Comparison of ENCODE assay signal across 22 cellular contexts in the genomic region with DNA sequence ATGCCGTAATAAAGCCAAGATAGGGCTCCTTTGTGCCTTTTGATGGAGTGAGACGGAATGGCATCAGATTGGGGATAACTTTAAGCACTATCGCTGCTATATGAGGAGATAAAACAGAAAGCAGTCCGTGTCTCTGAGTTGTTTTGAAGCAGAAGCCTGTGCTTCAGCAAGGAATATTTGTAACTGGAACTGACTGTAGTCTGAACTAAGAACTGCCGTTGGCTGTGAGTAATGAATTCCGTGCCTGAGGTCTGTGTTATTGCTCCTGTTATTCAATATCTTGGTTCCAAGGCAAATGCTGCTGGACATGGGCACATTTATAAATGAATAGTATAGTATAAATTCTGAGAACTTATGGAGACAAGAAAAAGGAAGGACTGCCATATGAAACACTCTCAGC.
DNase-seq lines count a peak whose midpoint lies in the region; ATAC-seq and TF ChIP-seq lines count a peak whose summit lies in the region.
"Had no signal": no experiment of that assay in that cellular context is flagged by ENCODE, and none has a peak within 500 bp of the region (broad histone marks: within the 10 kb centered on the region; RNA-seq: fewer than 3 reads in every experiment).

No MANE protein-coding gene starts in this region.

- H3K4me1 Mint-ChIP-seq in natural killer cell treated with Interleukin-12 subunit alpha and Interleukin-12 subunit beta and Interleukin-15 and Interleukin-18, amount 100 ng/mL, for 72 hours (ENCODE audit: low read depth in 2 of 2): no peaks in the 10 kb centered on the region
- no peaks in the 10 kb centered on the region for H3K4me1 Mint-ChIP-seq in activated naive CD8-positive, alpha-beta T cell treated with anti-CD3 and anti-CD28 coated beads for 36 hours
- H3K4me1 Mint-ChIP-seq in activated CD8-positive, alpha-beta T cell treated with anti-CD3 and anti-CD28 coated beads, Interleukin-2, amount 10 ng/mL, durations not matched to agents 7 days and 5 days (ENCODE audit: low read depth): no peaks in the 10 kb centered on the region
- H3K4me1 Mint-ChIP-seq: activated CD4-positive, alpha-beta T cell treated with anti-CD3 and anti-CD28 coated beads for 36 hours; immature natural killer cell had no signal

- POLR2A ChIA-PET in activated CD8-positive, alpha-beta T cell treated with anti-CD3 and anti-CD28 coated beads, Interleukin-2, amount 10 ng/mL, durations not matched to agents 7 days and 5 days (lab: Charles Lee): no interaction called here

- H3K4me3 Mint-ChIP-seq in natural killer cell treated with Interleukin-12 subunit alpha and Interleukin-12 subunit beta and Interleukin-15 and Interleukin-18, amount 100 ng/mL, for 72 hours: no peak overlapping the region
- H3K4me3 Mint-ChIP-seq in activated naive CD8-positive, alpha-beta T cell treated with anti-CD3 and anti-CD28 coated beads for 36 hours: no peak overlapping the region
- no peak overlapping the region for H3K4me3 Mint-ChIP-seq in activated CD8-positive, alpha-beta T cell treated with anti-CD3 and anti-CD28 coated beads, Interleukin-2, amount 10 ng/mL, durations not matched to agents 7 days and 5 days
- H3K4me3 Mint-ChIP-seq: activated CD4-positive, alpha-beta T cell treated with anti-CD3 and anti-CD28 coated beads for 36 hours; immature natural killer cell had no signal

- H3K36me3 Mint-ChIP-seq in natural killer cell treated with Interleukin-12 subunit alpha and Interleukin-12 subunit beta and Interleukin-15 and Interleukin-18, amount 100 ng/mL, for 72 hours: no peaks in the 10 kb centered on the region
- no peaks in the 10 kb centered on the region for H3K36me3 Mint-ChIP-seq in activated naive CD8-positive, alpha-beta T cell treated with anti-CD3 and anti-CD28 coated beads for 36 hours
- H3K36me3 Mint-ChIP-seq in activated CD8-positive, alpha-beta T cell treated with anti-CD3 and anti-CD28 coated beads, Interleukin-2, amount 10 ng/mL, durations not matched to agents 7 days and 5 days (ENCODE audit: low read depth): no peaks in the 10 kb centered on the region
- H3K36me3 Mint-ChIP-seq: immature natural killer cell had no signal

- no peaks in the 10 kb centered on the region for H3K27me3 ChIP-seq in fibroblast of lung (ENCODE audit: control insufficient read depth, insufficient read depth, low read length)
- H3K27me3 ChIP-seq in osteoblast (ENCODE audit: insufficient read depth, low read length): no peaks in the 10 kb centered on the region
- no peaks in the 10 kb centered on the region for H3K27me3 ChIP-seq in left ventricle myocardium inferior (ENCODE audit: low read depth)
- H3K27me3 ChIP-seq: colonic mucosa, vagina had no signal

- TF ChIP-seq CTCF in AG10803 (conservative IDR thresholded peaks at IDR 0.05; ENCODE audit: low read length) (no peak), fibroblast of lung (conservative IDR thresholded peaks at IDR 0.05 in 1 of 2, IDR thresholded peaks at IDR 0.05 in 1 of 2; ENCODE audit: low read depth in 1 of 2, low read length in 2 of 2) (no peak), osteoblast (IDR thresholded peaks at IDR 0.05; ENCODE audit: extremely low read depth, low read depth, low read length) (no peak), left ventricle myocardium inferior (IDR thresholded peaks at IDR 0.05; ENCODE audit: borderline replicate concordance) (no peak)

- H2AFZ ChIP-seq in fibroblast of lung (ENCODE audit: low read length) (peak overlapping the region; percentile 93), osteoblast (ENCODE audit: low read length) (peak overlapping the region; percentile 33)

- H3K27ac ChIP-seq in fibroblast of lung (ENCODE audit: insufficient read depth, low read length): peak overlapping the region; percentile 38
- H3K27ac ChIP-seq in osteoblast (ENCODE audit: low read depth, low read length): peak overlapping the region; percentile 91
- no peak overlapping the region for H3K27ac ChIP-seq in left ventricle myocardium inferior (replicated peaks)
- H3K27ac ChIP-seq: colonic mucosa, vagina had no signal

- no peak overlapping the region for H3K27ac Mint-ChIP-seq in natural killer cell treated with Interleukin-12 subunit alpha and Interleukin-12 subunit beta and Interleukin-15 and Interleukin-18, amount 100 ng/mL, for 72 hours
- H3K27ac Mint-ChIP-seq in activated naive CD8-positive, alpha-beta T cell treated with anti-CD3 and anti-CD28 coated beads for 36 hours: no peak overlapping the region
- no peak overlapping the region for H3K27ac Mint-ChIP-seq in activated CD8-positive, alpha-beta T cell treated with anti-CD3 and anti-CD28 coated beads, Interleukin-2, amount 10 ng/mL, durations not matched to agents 7 days and 5 days
- H3K27ac Mint-ChIP-seq: activated CD4-positive, alpha-beta T cell treated with anti-CD3 and anti-CD28 coated beads for 36 hours; immature natural killer cell had no signal

- in situ Hi-C loops in SK-MEL-5 (cut with HindIII; ENCODE audit: low pct_unique_long_range_greater_than_20kb, low sequenced_read_pairs): no loop called here

- H3K9me3 ChIP-seq in fibroblast of lung (ENCODE audit: control insufficient read depth, insufficient read depth, low read depth, low read length): no peaks in the 10 kb centered on the region
- H3K9me3 ChIP-seq in osteoblast (ENCODE audit: low read depth, low read length): no peaks in the 10 kb centered on the region
- no peaks in the 10 kb centered on the region for H3K9me3 ChIP-seq in left ventricle myocardium inferior (replicated peaks)
- H3K9me3 ChIP-seq: colonic mucosa, vagina had no signal

- H3K79me2 ChIP-seq in fibroblast of lung (ENCODE audit: control insufficient read depth, insufficient read depth, low read length) (no peaks in the 10 kb centered on the region), osteoblast (ENCODE audit: insufficient read depth, low read length) (no peaks in the 10 kb centered on the region)

- no peak for ATAC-seq in natural killer cell treated with Interleukin-12 subunit alpha and Interleukin-12 subunit beta and Interleukin-15 and Interleukin-18, amount 100 ng/mL, for 72 hours
- ATAC-seq in activated CD8-positive, alpha-beta T cell treated with anti-CD3 and anti-CD28 coated beads, Interleukin-2, amount 10 ng/mL, durations not matched to agents 7 days and 5 days: no peak
- ATAC-seq: activated CD4-positive, alpha-beta T cell treated with anti-CD3 and anti-CD28 coated beads for 36 hours had no signal

- H3K4me1 ChIP-seq in fibroblast of lung (ENCODE audit: control insufficient read depth, extremely low read depth, insufficient read depth, low read length) (no peaks in the 10 kb centered on the region), osteoblast (ENCODE audit: insufficient read depth, low read length) (peaks cover 26% of the 10 kb centered on the region), left ventricle myocardium inferior (no peaks in the 10 kb centered on the region)
- H3K4me1 ChIP-seq: colonic mucosa, vagina had no signal

- H3K4me3 ChIP-seq in AG10803 (ENCODE audit: low read length) (no peak overlapping the region), fibroblast of lung (replicated peaks in 1 of 4; ENCODE audit: control extremely low read depth in 1 of 4, insufficient read depth in 1 of 4, low read depth in 3 of 4, low read length in 4 of 4) (peak overlapping the region in 3 of 4 experiments; percentile 18 to 42 (median 36)), osteoblast (ENCODE audit: insufficient read depth, low read length) (peak overlapping the region; percentile 47), left ventricle myocardium inferior (no peak overlapping the region)
- H3K4me3 ChIP-seq: colonic mucosa, vagina had no signal

- peaks cover 8% of the 10 kb centered on the region for H3K9me3 Mint-ChIP-seq in natural killer cell treated with Interleukin-12 subunit alpha and Interleukin-12 subunit beta and Interleukin-15 and Interleukin-18, amount 100 ng/mL, for 72 hours
- no peaks in the 10 kb centered on the region for H3K9me3 Mint-ChIP-seq in activated naive CD8-positive, alpha-beta T cell treated with anti-CD3 and anti-CD28 coated beads for 36 hours
- no peaks in the 10 kb centered on the region for H3K9me3 Mint-ChIP-seq in activated CD8-positive, alpha-beta T cell treated with anti-CD3 and anti-CD28 coated beads, Interleukin-2, amount 10 ng/mL, durations not matched to agents 7 days and 5 days (ENCODE audit: insufficient read depth)

- no peaks in the 10 kb centered on the region for H4K20me1 ChIP-seq in fibroblast of lung (ENCODE audit: control insufficient read depth, extremely low read depth, insufficient read depth, low read length)
- H4K20me1 ChIP-seq in osteoblast (ENCODE audit: insufficient read depth, low read length): no peaks in the 10 kb centered on the region

- CTCF ChIA-PET in activated CD8-positive, alpha-beta T cell treated with anti-CD3 and anti-CD28 coated beads, Interleukin-2, amount 10 ng/mL, durations not matched to agents 7 days and 5 days (lab: Charles Lee): no interaction called here

- DNase-seq in AG10803 (ENCODE audit: low read depth) (peak; percentile 8), SK-MEL-5 (ENCODE audit: low read depth, low spot score) (peak; percentile 1), fibroblast of lung (ENCODE audit: low read depth in 2 of 2) (peak; percentile 46 to 72), osteoblast (ENCODE audit: insufficient read length, low spot score, missing footprints) (no peak), left ventricle myocardium inferior (no peak)
- no peak for DNase-seq in natural killer cell treated with Interleukin-12 subunit alpha and Interleukin-12 subunit beta and Interleukin-15 and Interleukin-18, amount 100 ng/mL, for 72 hours (ENCODE audit: low spot score)
- no peak for DNase-seq in activated naive CD8-positive, alpha-beta T cell treated with anti-CD3 and anti-CD28 coated beads for 36 hours
- no peak for DNase-seq in activated CD8-positive, alpha-beta T cell treated with anti-CD3 and anti-CD28 coated beads, Interleukin-2, amount 10 ng/mL, durations not matched to agents 7 days and 5 days
- DNase-seq: activated CD4-positive, alpha-beta T cell treated with anti-CD3 and anti-CD28 coated beads for 36 hours; activated CD8-positive, alpha-beta memory T cell treated with anti-CD3 and anti-CD28 coated beads, Interleukin-2, amount 50 U/mL, for 4 hours; activated effector memory CD4-positive, alpha-beta T cell treated with anti-CD3 and anti-CD28 coated beads, Interleukin-2, amount 50 U/mL, for 16 hours; colonic mucosa; COR-L47; glutamatergic neuron; immature natural killer cell; MV-4-11; NCI-H2081 treated with DMSO at 0.1 percent for 48 hours; NCI-H524; SHP77 treated with DMSO at 0.1 percent for 48 hours; substantia nigra; T-helper 9 cell had no signal

- H3K4me2 ChIP-seq in fibroblast of lung (ENCODE audit: extremely low read depth, insufficient read depth, low read length) (peak overlapping the region; percentile 80), osteoblast (ENCODE audit: insufficient read depth, low read length) (peak overlapping the region; percentile 79)

- intact Hi-C loops in left ventricle myocardium inferior (cut with micrococcal nuclease): no loop called here

- no peak overlapping the region for H3K9ac ChIP-seq in fibroblast of lung (ENCODE audit: insufficient read depth, low read length)

- H3K27me3 Mint-ChIP-seq in natural killer cell treated with Interleukin-12 subunit alpha and Interleukin-12 subunit beta and Interleukin-15 and Interleukin-18, amount 100 ng/mL, for 72 hours: no peaks in the 10 kb centered on the region
- no peaks in the 10 kb centered on the region for H3K27me3 Mint-ChIP-seq in activated naive CD8-positive, alpha-beta T cell treated with anti-CD3 and anti-CD28 coated beads for 36 hours
- H3K27me3 Mint-ChIP-seq in activated CD8-positive, alpha-beta T cell treated with anti-CD3 and anti-CD28 coated beads, Interleukin-2, amount 10 ng/mL, durations not matched to agents 7 days and 5 days (ENCODE audit: low read depth): no peaks in the 10 kb centered on the region
- H3K27me3 Mint-ChIP-seq: activated CD4-positive, alpha-beta T cell treated with anti-CD3 and anti-CD28 coated beads for 36 hours had no signal

- H3K36me3 ChIP-seq in fibroblast of lung (ENCODE audit: control insufficient read depth, insufficient read depth, low read length) (no peaks in the 10 kb centered on the region), osteoblast (ENCODE audit: insufficient read depth, low read length) (no peaks in the 10 kb centered on the region), left ventricle myocardium inferior (no peaks in the 10 kb centered on the region)
- H3K36me3 ChIP-seq: colonic mucosa, vagina had no signal

Comparison
In these comparisons a context has a peak if more than half of its experiments do, and no peak if none do; other contexts are left out.
1. DNase-seq: peak in AG10803 (single experiment), SK-MEL-5 (single experiment) and fibroblast of lung (2 of 2); none in osteoblast (single experiment), natural killer cell treated with Interleukin-12 subunit alpha and Interleukin-12 subunit beta and Interleukin-15 and Interleukin-18, amount 100 ng/mL, for 72 hours (single experiment), activated naive CD8-positive, alpha-beta T cell treated with anti-CD3 and anti-CD28 coated beads for 36 hours (single experiment), left ventricle myocardium inferior (single experiment) and activated CD8-positive, alpha-beta T cell treated with anti-CD3 and anti-CD28 coated beads, Interleukin-2, amount 10 ng/mL, durations not matched to agents 7 days and 5 days (single experiment).
2. H3K4me3 ChIP-seq: peak in fibroblast of lung (3 of 4) and osteoblast (single experiment); none in AG10803 (single experiment) and left ventricle myocardium inferior (single experiment).